ENCODE assay signal across 8 cellular contexts in the genomic region with DNA sequence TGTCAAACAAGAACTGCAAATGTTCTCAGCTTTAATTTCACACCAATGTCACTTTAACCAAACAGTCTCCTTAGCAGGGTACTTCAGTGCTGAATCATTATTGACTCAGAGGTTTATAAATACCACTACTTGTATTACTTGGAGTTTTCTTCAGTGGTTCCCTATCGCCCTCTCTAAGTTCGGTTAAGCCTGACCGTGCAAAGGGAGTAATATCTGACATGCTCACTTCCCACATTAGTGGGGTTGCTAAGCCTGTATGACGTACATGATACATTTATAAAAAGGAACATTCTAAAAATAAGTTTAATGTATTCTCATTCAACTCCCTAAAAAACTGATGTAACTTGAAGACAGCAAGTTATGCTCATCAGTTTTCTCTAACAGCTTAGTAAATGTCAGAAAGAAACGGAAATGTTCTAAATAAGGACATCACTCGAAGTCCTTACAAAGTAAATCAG.
A peak's percentile ranks its signal among the peaks of the same experiment; 100 is the strongest.
DNase-seq lines count a peak whose midpoint lies in the region; ATAC-seq and TF ChIP-seq lines count a peak whose summit lies in the region.

No MANE protein-coding gene starts in this region.

- H3K4me3 ChIP-seq in astrocyte of the spinal cord (ENCODE audit: low read depth, low read length), result no peak overlapping the region

- TF ChIP-seq CTCF in astrocyte of the spinal cord (IDR thresholded peaks at IDR 0.05; ENCODE audit: low read depth, low read length), result no peak

- in situ Hi-C loops in astrocyte of the spinal cord (cut with HindIII; ENCODE audit: low sequenced_read_pairs), result no loop called here

- DNase-seq in EH (ENCODE audit: low read depth) (peak; percentile 97), astrocyte of the spinal cord (ENCODE audit: low read depth, low spot score) (peak; percentile 96), non-pigmented ciliary epithelial cell (ENCODE audit: low read depth) (peak; percentile 97), C1 segment of cervical spinal cord (lab: John Stamatoyannopoulos, UW) (no peak), NCI-H345 treated with DMSO at 0.1 percent for 48 hours (lab: John Stamatoyannopoulos, UW; ENCODE audit: unreplicated experiment) (no peak)
- DNase-seq in activated CD8-positive, alpha-beta memory T cell treated with anti-CD3 and anti-CD28 coated beads, Interleukin-2, amount 50 U/mL, for 4 hours, result no peak

- peak; percentile 98 for ATAC-seq in GM21367 (IDR thresholded peaks at IDR 0.05; ENCODE audit: unreplicated experiment)
- peak; percentile 98 for ATAC-seq in HG03520 (IDR thresholded peaks at IDR 0.05; ENCODE audit: unreplicated experiment)

Comparison
In these comparisons a context has a peak if more than half of its experiments do, and no peak if none do; other contexts are left out.
1. DNase-seq: peak in EH (single experiment), astrocyte of the spinal cord (single experiment) and non-pigmented ciliary epithelial cell (single experiment); none in activated CD8-positive, alpha-beta memory T cell treated with anti-CD3 and anti-CD28 coated beads, Interleukin-2, amount 50 U/mL, for 4 hours (single experiment), C1 segment of cervical spinal cord (0 of 14) and NCI-H345 treated with DMSO at 0.1 percent for 48 hours (single experiment).